In genomic region chr3:63364495-63364894, GRCh38 we compare ENCODE assay signal across 10 cellular contexts.
DNase-seq lines count a peak whose midpoint lies in the region; ATAC-seq and TF ChIP-seq lines count a peak whose summit lies in the region.
"Had no signal": no experiment of that assay in that cellular context is flagged by ENCODE, and none has a peak within 500 bp of the region (broad histone marks: within the 10 kb centered on the region; RNA-seq: fewer than 3 reads in every experiment).

No MANE protein-coding gene starts in this region.

- no peaks in the 10 kb centered on the region for H3K36me3 Mint-ChIP-seq in HFFc6 (ENCODE audit: low read depth)

- H3K27ac Mint-ChIP-seq in HFFc6 = no peak overlapping the region
- H3K27ac Mint-ChIP-seq: activated CD4-positive, alpha-beta T cell treated with anti-CD3 and anti-CD28 coated beads for 36 hours; activated T-helper 17 cell treated with anti-CD3 and anti-CD28 coated beads, Interleukin-2, amount 50 U/mL, for 72 hours had no signal

- intact Hi-C loops in adrenal gland (cut with DNase I) = no loop called here

- no peak overlapping the region for H3K4me2 ChIP-seq in fibroblast of lung (ENCODE audit: extremely low read depth, insufficient read depth, low read length)

- no peak for TF ChIP-seq POLR2A in adrenal gland (IDR thresholded peaks at IDR 0.05)

- H3K36me3 ChIP-seq in RWPE2 (ENCODE audit: low read depth) (no peaks in the 10 kb centered on the region), fibroblast of lung (ENCODE audit: control insufficient read depth, insufficient read depth, low read length) (no peaks in the 10 kb centered on the region), adrenal gland (replicated peaks in 1 of 2) (no peaks in the 10 kb centered on the region)

- H3K27me3 ChIP-seq in RWPE2 (ENCODE audit: insufficient read depth, poor library complexity, severe bottlenecking) = no peaks in the 10 kb centered on the region
- no peaks in the 10 kb centered on the region for H3K27me3 ChIP-seq in fibroblast of lung (ENCODE audit: control insufficient read depth, insufficient read depth, low read length)
- H3K27me3 ChIP-seq in adrenal gland = no peaks in the 10 kb centered on the region

- ATAC-seq in RWPE2 (ENCODE audit: low read depth) (peak; percentile 52; the same call in 2 of the 3 replicates), HG02973 (IDR thresholded peaks at IDR 0.05; ENCODE audit: unreplicated experiment) (no peak), GM19463 (IDR thresholded peaks at IDR 0.05; ENCODE audit: unreplicated experiment) (no peak)
- ATAC-seq: activated CD4-positive, alpha-beta T cell treated with anti-CD3 and anti-CD28 coated beads for 36 hours; activated T-helper 17 cell treated with anti-CD3 and anti-CD28 coated beads, Interleukin-2, amount 50 U/mL, for 72 hours had no signal

- H3K4me1 Mint-ChIP-seq in HFFc6 (ENCODE audit: low read depth) = peaks cover 6% of the 10 kb centered on the region
- H3K4me1 Mint-ChIP-seq: activated CD4-positive, alpha-beta T cell treated with anti-CD3 and anti-CD28 coated beads for 36 hours; activated T-helper 17 cell treated with anti-CD3 and anti-CD28 coated beads, Interleukin-2, amount 50 U/mL, for 72 hours had no signal

- H3K9me3 ChIP-seq in RWPE2 (ENCODE audit: severe bottlenecking) = no peaks in the 10 kb centered on the region
- H3K9me3 ChIP-seq in fibroblast of lung (ENCODE audit: control insufficient read depth, insufficient read depth, low read depth, low read length) = no peaks in the 10 kb centered on the region
- H3K9me3 ChIP-seq in adrenal gland (replicated peaks in 1 of 3) = no peaks in the 10 kb centered on the region

- no peak overlapping the region for H2AFZ ChIP-seq in fibroblast of lung (ENCODE audit: low read length)

- TF ChIP-seq CTCF in HFFc6 (IDR thresholded peaks at IDR 0.05) = no peak
- no peak for TF ChIP-seq CTCF in RWPE2 (IDR thresholded peaks at IDR 0.05; ENCODE audit: poor library complexity, severe bottlenecking)
- no peak for TF ChIP-seq CTCF in fibroblast of lung (conservative IDR thresholded peaks at IDR 0.05 in 1 of 2, IDR thresholded peaks at IDR 0.05 in 1 of 2; ENCODE audit: low read depth in 1 of 2, low read length in 2 of 2)
- TF ChIP-seq CTCF in adrenal gland (IDR thresholded peaks at IDR 0.05) = no peak

- H3K9me3 Mint-ChIP-seq in HFFc6 = no peaks in the 10 kb centered on the region

- no peak overlapping the region for H3K4me3 ChIP-seq in RWPE2 (ENCODE audit: severe bottlenecking)
- no peak overlapping the region for H3K4me3 ChIP-seq in fibroblast of lung (replicated peaks in 1 of 4; ENCODE audit: control extremely low read depth in 1 of 4, insufficient read depth in 1 of 4, low read depth in 3 of 4, low read length in 4 of 4)
- H3K4me3 ChIP-seq in adrenal gland = no peak overlapping the region

- WGBS in adrenal gland, 4 donors = 10 to 20% (median 14%) methylated on average over 1 of the region's 1 CpG

- H3K4me1 ChIP-seq in RWPE2 (ENCODE audit: insufficient read depth, poor library complexity, severe bottlenecking) = no peaks in the 10 kb centered on the region
- H3K4me1 ChIP-seq in fibroblast of lung (ENCODE audit: control insufficient read depth, extremely low read depth, insufficient read depth, low read length) = no peaks in the 10 kb centered on the region
- no peaks in the 10 kb centered on the region for H3K4me1 ChIP-seq in adrenal gland (replicated peaks in 1 of 2)

- no peak overlapping the region for H3K9ac ChIP-seq in fibroblast of lung (ENCODE audit: insufficient read depth, low read length)

- no peaks in the 10 kb centered on the region for H3K79me2 ChIP-seq in fibroblast of lung (ENCODE audit: control insufficient read depth, insufficient read depth, low read length)

- H3K4me3 Mint-ChIP-seq in HFFc6 = no peak overlapping the region
- H3K4me3 Mint-ChIP-seq: activated CD4-positive, alpha-beta T cell treated with anti-CD3 and anti-CD28 coated beads for 36 hours; activated T-helper 17 cell treated with anti-CD3 and anti-CD28 coated beads, Interleukin-2, amount 50 U/mL, for 72 hours had no signal

- no peaks in the 10 kb centered on the region for H3K27me3 Mint-ChIP-seq in HFFc6 (ENCODE audit: insufficient read depth)

- DNase-seq in HFFc6 = peak; percentile 40
- DNase-seq in RWPE2 (ENCODE audit: low spot score) = no peak
- peak; percentile 61 to 72 for DNase-seq in fibroblast of lung (ENCODE audit: low read depth in 2 of 2)
- peak; percentile 69 for DNase-seq in renal cortical epithelial cell (ENCODE audit: low read depth)
- DNase-seq in adrenal gland = no peak
- DNase-seq: activated CD4-positive, alpha-beta T cell treated with anti-CD3 and anti-CD28 coated beads for 36 hours; NCI-H1436 had no signal

- H3K27ac ChIP-seq in RWPE2 (ENCODE audit: poor library complexity, severe bottlenecking) (no peak overlapping the region), fibroblast of lung (ENCODE audit: insufficient read depth, low read length) (no peak overlapping the region), adrenal gland (no peak overlapping the region)

- H4K20me1 ChIP-seq in fibroblast of lung (ENCODE audit: control insufficient read depth, extremely low read depth, insufficient read depth, low read length) = no peaks in the 10 kb centered on the region

Comparison
In these comparisons a context has a peak if more than half of its experiments do, and no peak if none do; other contexts are left out.
1. DNase-seq: peak in HFFc6 (single experiment), fibroblast of lung (2 of 2) and renal cortical epithelial cell (single experiment); none in RWPE2 (single experiment) and adrenal gland (0 of 7).